1 cellular context compared by ENCODE assay signal in the genomic region with DNA sequence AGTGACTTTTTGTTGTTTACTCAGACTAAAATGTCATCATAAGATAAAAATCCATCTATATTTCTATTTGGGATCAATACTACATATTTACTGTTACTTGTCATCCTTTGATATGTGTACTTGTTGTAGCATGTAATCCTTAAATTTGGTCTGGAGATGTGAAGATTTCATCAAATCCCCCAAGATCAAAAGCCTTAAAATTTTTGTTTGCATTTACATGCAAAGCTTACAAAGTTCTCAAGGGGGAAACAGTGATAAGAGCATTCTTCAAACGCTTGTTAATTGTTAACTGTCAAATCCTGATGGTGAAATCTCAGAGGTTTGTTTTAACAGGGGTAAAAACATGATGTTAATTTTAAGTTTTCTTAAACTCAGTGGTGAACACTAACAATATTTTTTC.
A peak's percentile ranks its signal among the peaks of the same experiment; 100 is the strongest.
TF ChIP-seq lines count a peak whose summit lies in the region.

No MANE protein-coding gene starts in this region.

TF ChIP-seq in H1, 55 proteins besides CTCF, POLR2A, EP300 and RAD21:
- TF ChIP-seq, protein P1, sequence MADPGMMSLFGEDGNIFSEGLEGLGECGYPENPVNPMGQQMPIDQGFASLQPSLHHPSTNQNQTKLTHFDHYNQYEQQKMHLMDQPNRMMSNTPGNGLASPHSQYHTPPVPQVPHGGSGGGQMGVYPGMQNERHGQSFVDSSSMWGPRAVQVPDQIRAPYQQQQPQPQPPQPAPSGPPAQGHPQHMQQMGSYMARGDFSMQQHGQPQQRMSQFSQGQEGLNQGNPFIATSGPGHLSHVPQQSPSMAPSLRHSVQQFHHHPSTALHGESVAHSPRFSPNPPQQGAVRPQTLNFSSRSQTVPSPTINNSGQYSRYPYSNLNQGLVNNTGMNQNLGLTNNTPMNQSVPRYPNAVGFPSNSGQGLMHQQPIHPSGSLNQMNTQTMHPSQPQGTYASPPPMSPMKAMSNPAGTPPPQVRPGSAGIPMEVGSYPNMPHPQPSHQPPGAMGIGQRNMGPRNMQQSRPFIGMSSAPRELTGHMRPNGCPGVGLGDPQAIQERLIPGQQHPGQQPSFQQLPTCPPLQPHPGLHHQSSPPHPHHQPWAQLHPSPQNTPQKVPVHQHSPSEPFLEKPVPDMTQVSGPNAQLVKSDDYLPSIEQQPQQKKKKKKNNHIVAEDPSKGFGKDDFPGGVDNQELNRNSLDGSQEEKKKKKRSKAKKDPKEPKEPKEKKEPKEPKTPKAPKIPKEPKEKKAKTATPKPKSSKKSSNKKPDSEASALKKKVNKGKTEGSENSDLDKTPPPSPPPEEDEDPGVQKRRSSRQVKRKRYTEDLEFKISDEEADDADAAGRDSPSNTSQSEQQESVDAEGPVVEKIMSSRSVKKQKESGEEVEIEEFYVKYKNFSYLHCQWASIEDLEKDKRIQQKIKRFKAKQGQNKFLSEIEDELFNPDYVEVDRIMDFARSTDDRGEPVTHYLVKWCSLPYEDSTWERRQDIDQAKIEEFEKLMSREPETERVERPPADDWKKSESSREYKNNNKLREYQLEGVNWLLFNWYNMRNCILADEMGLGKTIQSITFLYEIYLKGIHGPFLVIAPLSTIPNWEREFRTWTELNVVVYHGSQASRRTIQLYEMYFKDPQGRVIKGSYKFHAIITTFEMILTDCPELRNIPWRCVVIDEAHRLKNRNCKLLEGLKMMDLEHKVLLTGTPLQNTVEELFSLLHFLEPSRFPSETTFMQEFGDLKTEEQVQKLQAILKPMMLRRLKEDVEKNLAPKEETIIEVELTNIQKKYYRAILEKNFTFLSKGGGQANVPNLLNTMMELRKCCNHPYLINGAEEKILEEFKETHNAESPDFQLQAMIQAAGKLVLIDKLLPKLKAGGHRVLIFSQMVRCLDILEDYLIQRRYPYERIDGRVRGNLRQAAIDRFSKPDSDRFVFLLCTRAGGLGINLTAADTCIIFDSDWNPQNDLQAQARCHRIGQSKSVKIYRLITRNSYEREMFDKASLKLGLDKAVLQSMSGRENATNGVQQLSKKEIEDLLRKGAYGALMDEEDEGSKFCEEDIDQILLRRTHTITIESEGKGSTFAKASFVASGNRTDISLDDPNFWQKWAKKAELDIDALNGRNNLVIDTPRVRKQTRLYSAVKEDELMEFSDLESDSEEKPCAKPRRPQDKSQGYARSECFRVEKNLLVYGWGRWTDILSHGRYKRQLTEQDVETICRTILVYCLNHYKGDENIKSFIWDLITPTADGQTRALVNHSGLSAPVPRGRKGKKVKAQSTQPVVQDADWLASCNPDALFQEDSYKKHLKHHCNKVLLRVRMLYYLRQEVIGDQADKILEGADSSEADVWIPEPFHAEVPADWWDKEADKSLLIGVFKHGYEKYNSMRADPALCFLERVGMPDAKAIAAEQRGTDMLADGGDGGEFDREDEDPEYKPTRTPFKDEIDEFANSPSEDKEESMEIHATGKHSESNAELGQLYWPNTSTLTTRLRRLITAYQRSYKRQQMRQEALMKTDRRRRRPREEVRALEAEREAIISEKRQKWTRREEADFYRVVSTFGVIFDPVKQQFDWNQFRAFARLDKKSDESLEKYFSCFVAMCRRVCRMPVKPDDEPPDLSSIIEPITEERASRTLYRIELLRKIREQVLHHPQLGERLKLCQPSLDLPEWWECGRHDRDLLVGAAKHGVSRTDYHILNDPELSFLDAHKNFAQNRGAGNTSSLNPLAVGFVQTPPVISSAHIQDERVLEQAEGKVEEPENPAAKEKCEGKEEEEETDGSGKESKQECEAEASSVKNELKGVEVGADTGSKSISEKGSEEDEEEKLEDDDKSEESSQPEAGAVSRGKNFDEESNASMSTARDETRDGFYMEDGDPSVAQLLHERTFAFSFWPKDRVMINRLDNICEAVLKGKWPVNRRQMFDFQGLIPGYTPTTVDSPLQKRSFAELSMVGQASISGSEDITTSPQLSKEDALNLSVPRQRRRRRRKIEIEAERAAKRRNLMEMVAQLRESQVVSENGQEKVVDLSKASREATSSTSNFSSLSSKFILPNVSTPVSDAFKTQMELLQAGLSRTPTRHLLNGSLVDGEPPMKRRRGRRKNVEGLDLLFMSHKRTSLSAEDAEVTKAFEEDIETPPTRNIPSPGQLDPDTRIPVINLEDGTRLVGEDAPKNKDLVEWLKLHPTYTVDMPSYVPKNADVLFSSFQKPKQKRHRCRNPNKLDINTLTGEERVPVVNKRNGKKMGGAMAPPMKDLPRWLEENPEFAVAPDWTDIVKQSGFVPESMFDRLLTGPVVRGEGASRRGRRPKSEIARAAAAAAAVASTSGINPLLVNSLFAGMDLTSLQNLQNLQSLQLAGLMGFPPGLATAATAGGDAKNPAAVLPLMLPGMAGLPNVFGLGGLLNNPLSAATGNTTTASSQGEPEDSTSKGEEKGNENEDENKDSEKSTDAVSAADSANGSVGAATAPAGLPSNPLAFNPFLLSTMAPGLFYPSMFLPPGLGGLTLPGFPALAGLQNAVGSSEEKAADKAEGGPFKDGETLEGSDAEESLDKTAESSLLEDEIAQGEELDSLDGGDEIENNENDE (IDR thresholded peaks at IDR 0.05; ENCODE audit: insufficient replicate concordance, low read length): peak; percentile 65
- TF ChIP-seq ASH2L (IDR thresholded peaks at IDR 0.05; ENCODE audit: low read length) (no peak), CTBP2 (IDR thresholded peaks at IDR 0.05; ENCODE audit: borderline replicate concordance, insufficient read depth, insufficient read length, low read length) (no peak), HDAC2 (IDR thresholded peaks at IDR 0.05; ENCODE audit: borderline replicate concordance in 1 of 2, low read depth in 2 of 2, low read length in 2 of 2) (no peak), BRCA1 (IDR thresholded peaks at IDR 0.05; ENCODE audit: low read depth, low read length) (no peak)
TF ChIP-seq in H1: peak in this region for 1.
